Comparison of ENCODE assay signal across 8 cellular contexts in the genomic region with DNA sequence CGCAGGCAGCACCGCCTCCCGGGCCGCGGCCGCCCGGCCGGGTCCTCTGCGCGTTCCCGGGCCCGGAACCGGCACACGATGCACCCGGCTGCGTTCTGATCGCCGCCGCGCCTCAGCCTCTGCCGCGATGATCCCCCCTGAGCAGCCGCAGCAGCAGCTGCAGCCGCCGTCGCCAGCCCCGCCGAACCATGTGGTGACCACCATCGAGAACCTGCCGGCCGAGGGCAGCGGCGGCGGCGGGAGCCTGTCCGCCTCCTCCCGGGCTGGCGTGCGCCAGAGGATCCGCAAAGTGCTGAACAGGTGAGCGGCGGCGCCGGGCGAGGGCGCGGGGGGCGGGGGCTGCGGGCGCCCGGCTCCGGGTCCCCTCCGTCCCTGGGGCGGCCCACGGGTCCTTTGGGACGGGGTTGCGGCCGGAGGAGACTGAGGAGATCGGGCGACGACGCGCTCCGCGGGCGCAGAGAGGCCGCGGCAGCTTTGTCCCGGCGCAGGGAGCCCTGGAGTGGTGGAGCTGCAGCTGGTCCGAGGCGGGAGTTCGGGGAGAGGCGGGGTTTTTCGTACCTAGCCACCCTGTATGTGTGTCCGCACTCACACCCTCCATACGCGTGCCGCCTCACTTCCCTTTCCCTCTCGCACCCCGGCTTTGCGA. TPM values are rescaled to one million over a fixed set of nuclear protein-coding genes. Genes with fewer than 3 reads are reported as not detected.
DNase-seq lines count a peak whose midpoint lies in the region; ATAC-seq and TF ChIP-seq lines count a peak whose summit lies in the region.

No MANE protein-coding gene starts in this region.

- no peaks in the 10 kb centered on the region for H3K9me3 ChIP-seq in trophoblast cell (ENCODE audit: insufficient read depth, low read depth, low read length)

- no peak overlapping the region for H3K27ac ChIP-seq in GM23338 (ENCODE audit: low read depth)
- no peak overlapping the region for H3K27ac ChIP-seq in trophoblast cell (ENCODE audit: low read depth, low read length)

- no peak overlapping the region for H3K14ac ChIP-seq in trophoblast cell (ENCODE audit: low read length)

- TF ChIP-seq CTCF in GM23338 (conservative IDR thresholded peaks at IDR 0.05; ENCODE audit: low read depth in 2 of 2) (no peak), fibroblast of the aortic adventitia (IDR thresholded peaks at IDR 0.05; ENCODE audit: insufficient read depth, low read length) (no peak)

- H3K36me3 ChIP-seq in GM23338 (ENCODE audit: insufficient read depth), result no peaks in the 10 kb centered on the region
- no peaks in the 10 kb centered on the region for H3K36me3 ChIP-seq in trophoblast cell (ENCODE audit: control insufficient read depth in 1 of 2, insufficient read depth in 2 of 2, low read length in 2 of 2)

- H3K9ac ChIP-seq in trophoblast cell (ENCODE audit: low read length), result no peak overlapping the region

- 0 out of 2 replicates have a peak, but pooled peaks cover 4% of the 10 kb centered on the region for H3F3A ChIP-seq in GM23338 (replicated peaks; ENCODE audit: low read depth)

- no peak overlapping the region for H2BK120ac ChIP-seq in trophoblast cell (ENCODE audit: insufficient read depth, low read length, poor library complexity)

- no peaks in the 10 kb centered on the region; the same call in 2 of the 3 replicates for H3K36me3 Mint-ChIP-seq in GM23338 (ENCODE audit: low read depth)

- no CpG with 5 or more reads among the region's 82 CpGs for WGBS in trophoblast cell (ENCODE audit: extremely low coverage, insufficient coverage, insufficient read length)

- no peak overlapping the region for H2BK12ac ChIP-seq in trophoblast cell (ENCODE audit: low read length)

- H3K9me2 ChIP-seq in GM23338 (ENCODE audit: insufficient read depth), result no peaks in the 10 kb centered on the region

- no peak overlapping the region for H3K27ac Mint-ChIP-seq in GM23338

- peak overlapping the region; percentile 85; the same call in 2 of the 3 replicates for H3K4me3 Mint-ChIP-seq in GM23338

- peak overlapping the region; percentile 97 for H2AFZ ChIP-seq in GM23338
- peak overlapping the region; percentile 57 for H2AFZ ChIP-seq in trophoblast cell (ENCODE audit: insufficient read depth, low read length, poor library complexity)

- H3K4me1 Mint-ChIP-seq in GM23338, result peaks cover 15% of the 10 kb centered on the region

- no peaks in the 10 kb centered on the region for H3K9me3 Mint-ChIP-seq in GM23338

- H4K91ac ChIP-seq in trophoblast cell (ENCODE audit: low read depth, low read length), result no peak overlapping the region

- ATAC-seq in GM23338, result peak; percentile 77

- H3K4me1 ChIP-seq in GM23338 (ENCODE audit: insufficient read depth), result peaks cover 8% of the 10 kb centered on the region
- H3K4me1 ChIP-seq in trophoblast cell (ENCODE audit: control insufficient read depth in 1 of 2, insufficient read depth in 2 of 2, low read length in 2 of 2), result peaks cover 4 to 6% of the 10 kb centered on the region in 2 experiments

- H3K79me1 ChIP-seq in trophoblast cell (ENCODE audit: low read length), result no peaks in the 10 kb centered on the region

- peaks cover 7% of the 10 kb centered on the region for H4K20me1 ChIP-seq in GM23338 (replicated peaks; ENCODE audit: insufficient read depth)

- H3K4ac ChIP-seq in trophoblast cell (ENCODE audit: low read depth, low read length), result no peak overlapping the region

- no peak overlapping the region for H3K23ac ChIP-seq in trophoblast cell (ENCODE audit: low read length)

- DNase-seq in GM03348 (ENCODE audit: low spot score), result peak; percentile 10
- peak; percentile 71 for DNase-seq in GM23338 (ENCODE audit: low spot score)
- peak; percentile 11 for DNase-seq in NCI-H748 treated with DMSO at 0.1 percent for 48 hours (lab: John Stamatoyannopoulos, UW)
- DNase-seq in fibroblast of the aortic adventitia (ENCODE audit: low read depth), result no peak
- DNase-seq in trophoblast cell, result peak in 1 of 2 donors; percentile 21
- DNase-seq in mucosa of gallbladder (ENCODE audit: low spot score), result no peak
- no peak for DNase-seq in OCI-M1 (lab: John Stamatoyannopoulos, UW)
- no peak for DNase-seq in NCI-H446 (lab: John Stamatoyannopoulos, UW)

- no peak overlapping the region for H4K8ac ChIP-seq in trophoblast cell (ENCODE audit: low read depth, low read length)

- H3K79me2 ChIP-seq in GM23338 (replicated peaks; ENCODE audit: insufficient read depth) (0 out of 2 replicates have a peak, but pooled peaks cover 3% of the 10 kb centered on the region), trophoblast cell (ENCODE audit: control insufficient read depth, insufficient read depth, low read length, poor library complexity) (no peaks in the 10 kb centered on the region)

- H2AK5ac ChIP-seq in trophoblast cell (ENCODE audit: low read length), result no peak overlapping the region

- peak overlapping the region; percentile 80 for H3K4me3 ChIP-seq in GM23338
- H3K4me3 ChIP-seq in fibroblast of the aortic adventitia (ENCODE audit: low read depth, low read length), result peak overlapping the region; percentile 22
- peak overlapping the region; percentile 74 for H3K4me3 ChIP-seq in trophoblast cell (ENCODE audit: low read depth, low read length)

- H4K12ac ChIP-seq in trophoblast cell (ENCODE audit: low read depth, low read length), result no peak overlapping the region

- no peak overlapping the region for H2BK5ac ChIP-seq in trophoblast cell (ENCODE audit: low read depth, low read length, poor library complexity)

- H3K27me3 ChIP-seq in GM23338 (ENCODE audit: insufficient read depth), result peaks cover 45% of the 10 kb centered on the region
- peaks cover 13% of the 10 kb centered on the region for H3K27me3 ChIP-seq in trophoblast cell (ENCODE audit: insufficient read depth, low read length)

- H3K4me2 ChIP-seq in GM23338 (peak overlapping the region; percentile 92), trophoblast cell (ENCODE audit: low read length) (peak overlapping the region; percentile 98)

- no peak overlapping the region for H3K18ac ChIP-seq in trophoblast cell (ENCODE audit: low read length)

- H3K27me3 Mint-ChIP-seq in GM23338 (ENCODE audit: insufficient read depth, low read depth, poor library complexity), result peaks cover 14% of the 10 kb centered on the region

TF ChIP-seq in GM23338, 12 proteins besides CTCF, POLR2A, EP300 and RAD21 (continues in another document):
- no peak for TF ChIP-seq POLR2AphosphoS5 (IDR thresholded peaks at IDR 0.05; ENCODE audit: low read depth)
- TF ChIP-seq NANOG (IDR thresholded peaks at IDR 0.05; ENCODE audit: borderline replicate concordance), result no peak
- no peak for TF ChIP-seq ZNF114 (CRISPR knock-in tag; IDR thresholded peaks at IDR 0.05)

RNA-seq across cellular contexts. Expression of a gene that starts 0.7 kb away (rescaled TPM):
- 9.4 and 10.3 TPM in 2 replicates for total RNA-seq in GM23338 (2014; rRNA removed; shearing (Covaris generic))
- 3.0 and 3.4 TPM in 2 replicates for polyA plus RNA-seq in GM23338 (2016; fragmentation: Nextera tagmentation; extraction: Ambion mirVana)
- total RNA-seq in fibroblast of the aortic adventitia (ENCODE audit: low replicate concordance), result not detected in 2 replicates
- 0.22 and 0.34 TPM in 2 replicates for polyA plus RNA-seq in trophoblast cell (2013)
- 1.1 TPM for total RNA-seq in mucosa of gallbladder

Comparison
In these comparisons a context has a peak if more than half of its experiments do, and no peak if none do; other contexts are left out.
1. DNase-seq: peak in GM03348 (single experiment), GM23338 (single experiment) and NCI-H748 treated with DMSO at 0.1 percent for 48 hours (single experiment); none in fibroblast of the aortic adventitia (single experiment), mucosa of gallbladder (single experiment), OCI-M1 (single experiment) and NCI-H446 (0 of 2).
2. H3K4me3 ChIP-seq: peak in every context shown above with its lines; median percentile 80 in GM23338; 74 in trophoblast cell; 22 in fibroblast of the aortic adventitia.